ENCODE assay signal across 8 cellular contexts in genomic region chr16:88703486-88704309, GRCh38. TPM values are rescaled to one million over a fixed set of nuclear protein-coding genes. Genes with fewer than 3 reads are reported as not detected.
DNase-seq lines count a peak whose midpoint lies in the region; ATAC-seq and TF ChIP-seq lines count a peak whose summit lies in the region.

No MANE protein-coding gene starts in this region.

- H3K9me2 ChIP-seq in OCI-LY7 (ENCODE audit: insufficient read depth, low read length): no peaks in the 10 kb centered on the region

- peaks cover 6% of the 10 kb centered on the region for H3K36me3 ChIP-seq in A673 (ENCODE audit: insufficient read depth, low read length, poor library complexity, severe bottlenecking)
- peaks cover 12% of the 10 kb centered on the region; the same call in 1 of the 2 replicates for H3K36me3 ChIP-seq in OCI-LY7 (ENCODE audit: insufficient read depth, low read length)
- peaks cover 0 to 4% (median 0%) of the 10 kb centered on the region in 4 donors for H3K36me3 ChIP-seq in right lobe of liver
- H3K36me3 ChIP-seq in smooth muscle cell (ENCODE audit: low read depth): no peaks in the 10 kb centered on the region

- WGBS in right lobe of liver (ENCODE audit: insufficient coverage, low coverage, low lambda C conversion rate, missing lambda C conversion rate): 58% methylated on average over 9 of the region's 26 CpGs
- WGBS in smooth muscle cell (ENCODE audit: low lambda C conversion rate): 83% methylated on average over 26 of the region's 26 CpGs

- intact Hi-C loops in A673 (cut with micrococcal nuclease; ENCODE audit: unreplicated experiment) (no loop called here), OCI-LY7 (cut with micrococcal nuclease; ENCODE audit: unreplicated experiment) (loop anchor here (1.0 to 5.0 kb wide), 3 partner anchors 52 to 131 kb away; partner anchors contain the start of genes CYBA and ZC3H18), right lobe of liver (cut with DNase I) (no loop called here)

- H2AFZ ChIP-seq in OCI-LY7 (ENCODE audit: low read length) (no peak overlapping the region), smooth muscle cell (ENCODE audit: low read depth) (no peak overlapping the region)

- H3K27me3 ChIP-seq in A673 (replicated peaks; ENCODE audit: insufficient read depth, low read depth, low read length, poor library complexity) (no peaks in the 10 kb centered on the region), right lobe of liver (no peaks in the 10 kb centered on the region), smooth muscle cell (ENCODE audit: low read depth) (no peaks in the 10 kb centered on the region)

- H4K20me1 ChIP-seq in OCI-LY7 (ENCODE audit: insufficient read depth, low read length): no peaks in the 10 kb centered on the region
- no peaks in the 10 kb centered on the region for H4K20me1 ChIP-seq in smooth muscle cell (ENCODE audit: low read depth)

- H3K4me1 ChIP-seq in A673 (ENCODE audit: insufficient read depth, low read length, poor library complexity, severe bottlenecking) (peaks cover 39% of the 10 kb centered on the region), OCI-LY7 (ENCODE audit: insufficient read depth, low read length, poor library complexity, severe bottlenecking) (peaks cover 75% of the 10 kb centered on the region), right lobe of liver (peaks cover 0 to 21% (median 6%) of the 10 kb centered on the region in 4 donors), smooth muscle cell (ENCODE audit: low read depth) (peaks cover 7% of the 10 kb centered on the region)

- TF ChIP-seq POLR2A in right lobe of liver (IDR thresholded peaks at IDR 0.05): peak; percentile 24

- H3K27ac ChIP-seq in A673 (ENCODE audit: low read depth, low read length, poor library complexity, severe bottlenecking) (peak overlapping the region; percentile 82), OCI-LY7 (ENCODE audit: low read depth, low read length, poor library complexity, severe bottlenecking) (peak overlapping the region; percentile 71), right lobe of liver (peak overlapping the region; percentile 58 to 82 (median 75)), smooth muscle cell (ENCODE audit: low read depth) (no peak overlapping the region)

- CTCF ChIA-PET in A673 (lab: Charles Lee): no interaction called here
- CTCF ChIA-PET in OCI-LY7 (lab: Charles Lee; ENCODE audit: unreplicated experiment): no interaction called here

- H3K4me2 ChIP-seq in OCI-LY7 (ENCODE audit: low read length) (peak overlapping the region; percentile 79), smooth muscle cell (no peak overlapping the region)

- TF ChIP-seq CTCF in A673 (conservative IDR thresholded peaks at IDR 0.05; ENCODE audit: low read depth, low read length): no peak
- TF ChIP-seq CTCF in OCI-LY7 (conservative IDR thresholded peaks at IDR 0.05; ENCODE audit: low read length): no peak
- TF ChIP-seq CTCF in right lobe of liver (IDR thresholded peaks at IDR 0.05): no peak
- TF ChIP-seq CTCF in smooth muscle cell (IDR thresholded peaks at IDR 0.05; ENCODE audit: borderline replicate concordance, insufficient read depth, poor library complexity, severe bottlenecking): no peak

- no peaks in the 10 kb centered on the region for H3F3A ChIP-seq in smooth muscle cell (ENCODE audit: low read depth)

- H3K79me2 ChIP-seq in OCI-LY7 (ENCODE audit: insufficient read depth, low read depth, low read length) (peaks cover 26% of the 10 kb centered on the region; the same call in 1 of the 2 replicates), smooth muscle cell (ENCODE audit: low read depth) (peaks cover 25% of the 10 kb centered on the region)

- no peak overlapping the region for H3K9ac ChIP-seq in smooth muscle cell (ENCODE audit: low read depth)

- POLR2A ChIA-PET in A673 (lab: Charles Lee; ENCODE audit: low non-redundant PET) (no interaction called here), OCI-LY7 (lab: Charles Lee) (no interaction called here)

- H3K9me3 ChIP-seq in A673 (ENCODE audit: low read depth, low read length, poor library complexity, severe bottlenecking): no peaks in the 10 kb centered on the region
- H3K9me3 ChIP-seq in OCI-LY7 (ENCODE audit: low read length): no peaks in the 10 kb centered on the region
- no peaks in the 10 kb centered on the region for H3K9me3 ChIP-seq in right lobe of liver
- H3K9me3 ChIP-seq in smooth muscle cell (replicated peaks; ENCODE audit: low read depth): no peaks in the 10 kb centered on the region

- ATAC-seq in right lobe of liver (peak; percentile 3 to 28 (median 17)), GM18520 (IDR thresholded peaks at IDR 0.05; ENCODE audit: unreplicated experiment) (no peak), GM19452 (IDR thresholded peaks at IDR 0.05; ENCODE audit: unreplicated experiment) (no peak)

- DNase-seq in A673 (ENCODE audit: low spot score) (peak; percentile 57), OCI-LY7 (ENCODE audit: low spot score) (peak; percentile 73), activated gamma-delta T cell treated with Interleukin-2 at 50 U/mL for 16 hours (peak; percentile 87), right lobe of liver (peak in 2 of 3 donors; percentile 61 to 77), smooth muscle cell (lab: John Stamatoyannopoulos, UW; ENCODE audit: unreplicated experiment) (no peak)
- peak; percentile 51 for DNase-seq in stimulated activated CD8-positive, alpha-beta memory T cell treated with anti-CD3 and anti-CD28 coated beads, Interleukin-7, amount 100 ng/mL, for 24 hours (ENCODE audit: low read depth)

- H3K4me3 ChIP-seq in A673 (ENCODE audit: low read depth, low read length, poor library complexity, severe bottlenecking): no peak overlapping the region
- H3K4me3 ChIP-seq in OCI-LY7 (ENCODE audit: low read depth, low read length, poor library complexity, severe bottlenecking): peak overlapping the region; percentile 89
- peak overlapping the region in 2 of 3 donors; percentile 9 to 10 for H3K4me3 ChIP-seq in right lobe of liver
- H3K4me3 ChIP-seq in smooth muscle cell: no peak overlapping the region

- BruUV-seq in A673 (replicated peaks; lab: Mats Ljungman, UMichigan) (no TSS peak), OCI-LY7 (replicated peaks; lab: Mats Ljungman, UMichigan) (no TSS peak)

RNA-seq across cellular contexts. Expression of gene RNF166, which starts 2.5 kb away (rescaled TPM):
- 32.3 and 36.3 TPM in 2 replicates for total RNA-seq in A673 (2021)
- 39.2 and 52.4 TPM in 2 replicates for total RNA-seq in OCI-LY7 (2014; rRNA removed; shearing (Covaris generic))
- 40.3 and 56.2 TPM in 2 replicates for total RNA-seq in OCI-LY7 (2022)
- total RNA-seq in right lobe of liver: 10 to 100 TPM in 2 of 6 experiments, 1 to 10 TPM in 4; 8.1 to 12.8 (median 10.0) TPM
- 6.5 and 10.1 TPM in 2 replicates for total RNA-seq in smooth muscle cell
- polyA plus RNA-seq in smooth muscle cell: 16.2 and 17.3 TPM in 2 replicates

RNA-seq across cellular contexts. Expression of gene CTU2, which starts 2.6 kb away (rescaled TPM):
- total RNA-seq in A673 (2021) (45.0 and 47.5 TPM in 2 replicates), OCI-LY7 (2022) (23.3 and 24.4 TPM in 2 replicates), right lobe of liver (1 to 10 TPM; 5.0 to 9.5 (median 8.2) TPM), smooth muscle cell (5.8 and 6.6 TPM in 2 replicates)
- total RNA-seq in OCI-LY7 (2014; rRNA removed; shearing (Covaris generic)): 18.5 and 21.9 TPM in 2 replicates
- 16.4 and 21.3 TPM in 2 replicates for polyA plus RNA-seq in smooth muscle cell

RNA-seq across cellular contexts. Expression of gene SNAI3, which starts 17.4 kb away (rescaled TPM):
- total RNA-seq in A673 (2021) (not detected in 2 replicates), OCI-LY7 (2022) (1.6 and 3.3 TPM in 2 replicates), right lobe of liver (under 1 TPM; 0.15 to 0.98 (median 0.35) TPM), smooth muscle cell (0.22 and 0.81 TPM in 2 replicates)
- total RNA-seq in OCI-LY7 (2014; rRNA removed; shearing (Covaris generic)): 2.4 and 3.1 TPM in 2 replicates
- polyA plus RNA-seq in smooth muscle cell: 1.4 and 3.3 TPM in 2 replicates

RNA-seq across cellular contexts. Expression of gene MVD, which starts 40.8 kb away (rescaled TPM):
- total RNA-seq in A673 (2021) (127 and 131 TPM in 2 replicates), OCI-LY7 (2022) (136 and 158 TPM in 2 replicates), right lobe of liver (10 to 100 TPM; 10.2 to 57.1 (median 15.2) TPM), smooth muscle cell (25.7 and 46.1 TPM in 2 replicates)
- 65.6 and 74.4 TPM in 2 replicates for total RNA-seq in OCI-LY7 (2014; rRNA removed; shearing (Covaris generic))
- 85.9 and 113 TPM in 2 replicates for polyA plus RNA-seq in smooth muscle cell

RNA-seq across cellular contexts. Expression of gene CYBA, which starts 52.8 kb away (rescaled TPM):
- total RNA-seq in A673 (2021): 44.7 and 53.6 TPM in 2 replicates
- total RNA-seq in OCI-LY7 (2014; rRNA removed; shearing (Covaris generic)): 601 and 647 TPM in 2 replicates
- total RNA-seq in OCI-LY7 (2022): 315 and 359 TPM in 2 replicates
- total RNA-seq in right lobe of liver: 10 to 100 TPM; 22.8 to 70.0 (median 41.3) TPM
- 158 and 181 TPM in 2 replicates for total RNA-seq in smooth muscle cell
- polyA plus RNA-seq in smooth muscle cell: 388 and 490 TPM in 2 replicates

Comparison
In these comparisons a context has a peak if more than half of its experiments do, and no peak if none do; other contexts are left out.
1. H3K4me3 ChIP-seq: peak in OCI-LY7 (single experiment) and right lobe of liver (2 of 3); none in A673 (single experiment) and smooth muscle cell (single experiment).
2. ATAC-seq: peak in right lobe of liver (4 of 4); none in GM18520 (single experiment) and GM19452 (single experiment).